8 cellular contexts compared by ENCODE assay signal in the genomic region with DNA sequence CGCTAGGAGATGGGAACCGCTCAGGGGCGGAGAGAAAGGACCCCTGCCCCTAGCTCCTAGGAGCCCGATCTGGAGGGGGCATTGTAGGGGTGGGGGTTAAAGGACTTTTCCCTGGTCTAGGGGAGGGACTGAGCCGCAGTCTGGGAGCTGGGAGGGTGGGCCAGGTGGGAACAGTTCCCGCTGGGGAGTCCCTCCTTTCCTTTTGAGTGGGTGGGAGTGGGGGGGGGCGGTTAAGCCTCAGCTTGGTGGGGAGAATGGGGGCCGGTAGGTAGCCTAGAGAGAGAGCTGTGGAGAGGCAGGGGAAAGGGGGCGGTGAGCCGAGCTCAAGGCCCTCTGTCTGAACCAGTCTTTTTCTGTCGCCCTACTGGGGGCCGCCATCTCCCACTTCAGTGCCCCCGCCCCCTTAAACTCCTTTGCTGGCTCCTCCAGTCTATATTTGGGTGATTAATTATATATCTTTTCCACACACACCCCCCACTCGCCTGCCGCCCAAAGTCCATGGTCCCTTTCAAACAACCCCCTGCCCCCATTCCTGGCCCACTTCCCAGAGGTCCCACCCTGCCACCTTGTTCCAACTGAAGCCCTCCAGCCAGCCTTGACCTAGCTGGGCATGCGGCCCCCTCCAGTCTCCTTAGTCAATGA. TPM values are rescaled to one million over a fixed set of nuclear protein-coding genes. Genes with fewer than 3 reads are reported as not detected.
DNase-seq lines count a peak whose midpoint lies in the region; ATAC-seq and TF ChIP-seq lines count a peak whose summit lies in the region.

No MANE protein-coding gene starts in this region.

- DNase-seq in right atrium auricular region (ENCODE audit: low spot score) (peak; percentile 11), left ventricle myocardium superior (no peak), mesothelial cell of epicardium (ENCODE audit: low spot score in 2 of 2, unreplicated experiment in 2 of 2) (no peak), aorta (peak in 1 of 2 donors; percentile 72), erythroblast (lab: John Stamatoyannopoulos, UW) (no peak)

- H3K4me3 Mint-ChIP-seq in brain (peak overlapping the region; percentile 83 to 91 (median 87)), mesothelial cell of epicardium (peak overlapping the region; percentile 78)

- peaks cover 0 to 7% (median 3%) of the 10 kb centered on the region in 5 experiments for H3K9me3 Mint-ChIP-seq in brain
- peaks cover 26% of the 10 kb centered on the region for H3K9me3 Mint-ChIP-seq in mesothelial cell of epicardium

- H3K4me1 Mint-ChIP-seq in brain (peaks cover 34% of the 10 kb centered on the region), mesothelial cell of epicardium (peaks cover 10% of the 10 kb centered on the region)

- intact Hi-C loops in left ventricle myocardium superior (cut with micrococcal nuclease) (no loop called here), aorta (cut with DNase I) (no loop called here)

- WGBS in aorta, 2 donors, result 12 to 42% methylated on average over 14 to 16 of the region's 16 CpGs

- H3K27me3 Mint-ChIP-seq in brain, result no peaks in the 10 kb centered on the region
- H3K27me3 Mint-ChIP-seq in mesothelial cell of epicardium (ENCODE audit: low read depth), result peaks cover 18% of the 10 kb centered on the region

- H3K4me1 ChIP-seq in right atrium auricular region (peaks cover 0 to 5% of the 10 kb centered on the region in 2 donors), aorta (ENCODE audit: control insufficient read depth in 1 of 2, insufficient read depth in 2 of 2, low read length in 2 of 2) (no peaks in the 10 kb centered on the region)

- H3K4me3 ChIP-seq in right atrium auricular region (peak overlapping the region; percentile 65 to 69), aorta (ENCODE audit: low read length in 2 of 2) (peak overlapping the region; percentile 34 to 48)

- peak overlapping the region; percentile 65 to 88 (median 83) for H3K27ac Mint-ChIP-seq in brain
- peak overlapping the region; percentile 67 for H3K27ac Mint-ChIP-seq in mesothelial cell of epicardium

- H3K9me3 ChIP-seq in right atrium auricular region, result no peaks in the 10 kb centered on the region
- no peaks in the 10 kb centered on the region for H3K9me3 ChIP-seq in aorta (ENCODE audit: control insufficient read depth, low read length)

- no peak for ATAC-seq in left ventricle myocardium superior
- no peak for ATAC-seq in aorta (ENCODE audit: low FRiP score)
- no peak for ATAC-seq in HG03520 (IDR thresholded peaks at IDR 0.05; ENCODE audit: unreplicated experiment)
- ATAC-seq in HG03521 (IDR thresholded peaks at IDR 0.05; ENCODE audit: unreplicated experiment), result no peak

- H3K36me3 Mint-ChIP-seq in brain (peaks cover 20% of the 10 kb centered on the region), mesothelial cell of epicardium (peaks cover 14% of the 10 kb centered on the region)

- H3K36me3 ChIP-seq in right atrium auricular region (no peaks in the 10 kb centered on the region), aorta (ENCODE audit: control insufficient read depth in 1 of 2, insufficient read depth in 2 of 2, low read length in 1 of 2) (no peaks in the 10 kb centered on the region)

- TF ChIP-seq POLR2A in erythroblast (IDR thresholded peaks at IDR 0.05; ENCODE audit: low read length), result no peak

- H3K27ac ChIP-seq in right atrium auricular region (peak overlapping the region in 1 of 2 donors; percentile 35), aorta (ENCODE audit: low read depth in 1 of 2, low read length in 2 of 2) (no peak overlapping the region)

- TF ChIP-seq CTCF in right atrium auricular region (IDR thresholded peaks at IDR 0.05) (no peak), brain (conservative IDR thresholded peaks at IDR 0.05) (no peak), mesothelial cell of epicardium (IDR thresholded peaks at IDR 0.05; ENCODE audit: unreplicated experiment) (no peak)

- H3K27me3 ChIP-seq in right atrium auricular region (no peaks in the 10 kb centered on the region), aorta (ENCODE audit: control insufficient read depth in 1 of 2, insufficient read depth in 2 of 2, low read length in 1 of 2) (no peaks in the 10 kb centered on the region)

RNA-seq across cellular contexts. Expression of gene ZNF275, which starts 0.8 kb away (rescaled TPM):
- total RNA-seq in right atrium auricular region (1 to 10 TPM; 5.9 to 7.2 TPM), left ventricle myocardium superior (6.1 TPM), mesothelial cell of epicardium (16.0 to 17.6 TPM (median 17.5 TPM) in 3 replicates), aorta (10 to 100 TPM; 10.0 to 13.7 TPM)
- polyA plus RNA-seq in brain (ENCODE audit: insufficient read depth, low read depth, low replicate concordance) (12.9 TPM), aorta (1 to 10 TPM; 2.6 to 4.8 TPM)

RNA-seq across cellular contexts. Expression of gene PNMA6F, which starts 13.2 kb away (rescaled TPM):
- total RNA-seq in right atrium auricular region (not detected), left ventricle myocardium superior (not detected), mesothelial cell of epicardium (not detected in 3 replicates), aorta (not detected)
- polyA plus RNA-seq in brain (ENCODE audit: insufficient read depth, low read depth, low replicate concordance) (1.1 TPM), aorta (not detected)
